20 cellular contexts compared by ENCODE assay signal in the genomic region with DNA sequence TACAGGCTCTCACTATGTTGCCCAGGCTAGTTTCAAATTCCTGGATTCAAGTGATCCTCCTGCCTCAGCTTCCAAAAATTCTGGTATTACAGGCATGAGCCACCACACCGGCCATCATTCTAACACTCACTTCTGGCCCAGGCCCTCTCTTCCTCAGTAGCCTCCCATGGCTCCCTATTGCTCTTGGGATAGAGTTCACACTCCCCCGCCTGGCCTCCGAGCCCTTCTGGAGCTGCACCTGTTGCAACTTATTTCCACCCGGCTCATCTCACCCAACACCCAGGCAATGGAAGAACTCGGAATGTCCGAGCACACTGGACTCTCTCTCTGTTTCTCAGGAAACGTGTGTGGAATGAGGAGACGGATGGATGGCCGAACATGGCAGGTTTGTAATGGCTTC. TPM values are rescaled to one million over a fixed set of nuclear protein-coding genes. Genes with fewer than 3 reads are reported as not detected.
DNase-seq lines count a peak whose midpoint lies in the region; TF ChIP-seq lines count a peak whose summit lies in the region.
"Had no signal": no experiment of that assay in that cellular context is flagged by ENCODE, and none has a peak within 500 bp of the region (broad histone marks: within the 10 kb centered on the region; RNA-seq: fewer than 3 reads in every experiment).

No MANE protein-coding gene starts in this region.

- H3K36me3 ChIP-seq in neuron (ENCODE audit: insufficient read depth, low read length) (no peaks in the 10 kb centered on the region), vagina (no peaks in the 10 kb centered on the region)
- H3K36me3 ChIP-seq: BLaER1 treated with 17β-estradiol and CSF1 and Interleukin-3, amounts not matched to agents 10 nM and 100 nM had no signal

- H3K4me3 Mint-ChIP-seq in type B pancreatic cell = no peak overlapping the region
- H3K4me3 Mint-ChIP-seq: CD8-positive, alpha-beta T cell; GM23338 had no signal

- DNase-seq in NCI-H82 (lab: John Stamatoyannopoulos, UW) (peak; percentile 56), NCI-H82 treated with DMSO at 0.1 percent for 48 hours (lab: John Stamatoyannopoulos, UW; ENCODE audit: unreplicated experiment) (no peak), cerebellum (ENCODE audit: low spot score) (peak; percentile 60), type B pancreatic cell (ENCODE audit: extremely low spot score, unreplicated experiment) (no peak), HUDEP-2 (lab: John Stamatoyannopoulos, UW; ENCODE audit: unreplicated experiment in 76 of 76) (no peak), vagina (ENCODE audit: extremely low spot score in 2 of 2) (no peak), erythroblast (lab: John Stamatoyannopoulos, UW) (no peak)
- DNase-seq: CD8-positive, alpha-beta T cell; DND-41; KG1; NCI-H1092; NCI-H1436; NCI-H1930; NCI-H2227 treated with DMSO at 0.1 percent for 48 hours; NCI-H510A; NCI-H748 treated with DMSO at 0.1 percent for 48 hours had no signal

- no peaks in the 10 kb centered on the region for H3K9me3 ChIP-seq in neuron (ENCODE audit: low read length)
- no peaks in the 10 kb centered on the region for H3K9me3 ChIP-seq in vagina
- H3K9me3 ChIP-seq: BLaER1 treated with 17β-estradiol and CSF1 and Interleukin-3, amounts not matched to agents 10 nM and 100 nM had no signal

- intact Hi-C loops in vagina (cut with DNase I) = no loop called here

- no peak for TF ChIP-seq CTCF in type B pancreatic cell (conservative IDR thresholded peaks at IDR 0.05)
- no peak for TF ChIP-seq CTCF in vagina (IDR thresholded peaks at IDR 0.05)

- no peak overlapping the region for H3K4me3 ChIP-seq in neuron (ENCODE audit: low read length)
- no peak overlapping the region for H3K4me3 ChIP-seq in vagina
- H3K4me3 ChIP-seq: BLaER1 treated with 17β-estradiol and CSF1 and Interleukin-3, amounts not matched to agents 10 nM and 100 nM; GM23338 had no signal

- H3K27ac ChIP-seq in vagina = no peak overlapping the region
- H3K27ac ChIP-seq: 22Rv1; BLaER1 treated with 17β-estradiol and CSF1 and Interleukin-3, amounts not matched to agents 10 nM and 100 nM had no signal

- H3K27me3 ChIP-seq in neuron (ENCODE audit: insufficient read depth, low read length) (no peaks in the 10 kb centered on the region), vagina (no peaks in the 10 kb centered on the region)
- H3K27me3 ChIP-seq: BLaER1 treated with 17β-estradiol and CSF1 and Interleukin-3, amounts not matched to agents 10 nM and 100 nM had no signal

- peak overlapping the region; percentile 13 for H2AFZ ChIP-seq in neuron (ENCODE audit: low read depth, low read length)

- H3K36me3 Mint-ChIP-seq in type B pancreatic cell = no peaks in the 10 kb centered on the region
- H3K36me3 Mint-ChIP-seq: CD8-positive, alpha-beta T cell had no signal

- peak overlapping the region; percentile 66 for H3K27ac Mint-ChIP-seq in type B pancreatic cell
- H3K27ac Mint-ChIP-seq: CD8-positive, alpha-beta T cell; GM23338 had no signal

- peaks cover 27% of the 10 kb centered on the region for H3K4me1 Mint-ChIP-seq in type B pancreatic cell (ENCODE audit: unreplicated experiment)

- H3K4me1 ChIP-seq in neuron (ENCODE audit: insufficient read depth, low read length) (peaks cover 29% of the 10 kb centered on the region), vagina (no peaks in the 10 kb centered on the region)

- H3K9me3 Mint-ChIP-seq in type B pancreatic cell = no peaks in the 10 kb centered on the region
- H3K9me3 Mint-ChIP-seq: CD8-positive, alpha-beta T cell; GM23338 had no signal

- H3K27me3 Mint-ChIP-seq in type B pancreatic cell = peaks cover 29% of the 10 kb centered on the region

- TF ChIP-seq POLR2A in vagina (IDR thresholded peaks at IDR 0.05) (no peak), erythroblast (IDR thresholded peaks at IDR 0.05; ENCODE audit: low read length) (no peak)

RNA-seq across cellular contexts. Expression of a gene that starts 9.0 kb away (rescaled TPM):
- total RNA-seq in cerebellum (not detected), type B pancreatic cell (ENCODE audit: low replicate concordance) (0.24 and 0.36 TPM in 2 replicates), vagina (not detected)
- total RNA-seq: CD8-positive, alpha-beta T cell had no signal

RNA-seq across cellular contexts. Expression of a gene that starts 17.4 kb away (rescaled TPM):
- total RNA-seq in cerebellum = not detected
- 0.75 TPM in 1 of 2 replicates, not detected in the other for total RNA-seq in type B pancreatic cell (ENCODE audit: low replicate concordance)
- total RNA-seq in vagina = not detected
- total RNA-seq: CD8-positive, alpha-beta T cell had no signal

RNA-seq across cellular contexts. Expression of a gene that starts 26.3 kb away (rescaled TPM):
- total RNA-seq in cerebellum (3.9 TPM), type B pancreatic cell (ENCODE audit: low replicate concordance) (21.1 and 23.9 TPM in 2 replicates), vagina (3.2 TPM)

RNA-seq across cellular contexts. Expression of a gene that starts 45.0 kb away (rescaled TPM):
- 2.2 TPM for total RNA-seq in cerebellum
- 18.4 and 22.4 TPM in 2 replicates for total RNA-seq in type B pancreatic cell (ENCODE audit: low replicate concordance)
- total RNA-seq in vagina = 5.4 TPM

RNA-seq across cellular contexts. Expression of a gene that starts 45.8 kb away (rescaled TPM):
- total RNA-seq in cerebellum = 3.6 TPM
- total RNA-seq in type B pancreatic cell (ENCODE audit: low replicate concordance) = 13.6 and 23.9 TPM in 2 replicates
- total RNA-seq in vagina = 15.5 TPM

Comparison
In these comparisons a context has a peak if more than half of its experiments do, and no peak if none do; other contexts are left out.
1. DNase-seq: peak in NCI-H82 (single experiment) and cerebellum (single experiment); none in NCI-H82 treated with DMSO at 0.1 percent for 48 hours (single experiment), type B pancreatic cell (single experiment), HUDEP-2 (0 of 76), vagina (0 of 2) and erythroblast (0 of 2).